In the genomic region with DNA sequence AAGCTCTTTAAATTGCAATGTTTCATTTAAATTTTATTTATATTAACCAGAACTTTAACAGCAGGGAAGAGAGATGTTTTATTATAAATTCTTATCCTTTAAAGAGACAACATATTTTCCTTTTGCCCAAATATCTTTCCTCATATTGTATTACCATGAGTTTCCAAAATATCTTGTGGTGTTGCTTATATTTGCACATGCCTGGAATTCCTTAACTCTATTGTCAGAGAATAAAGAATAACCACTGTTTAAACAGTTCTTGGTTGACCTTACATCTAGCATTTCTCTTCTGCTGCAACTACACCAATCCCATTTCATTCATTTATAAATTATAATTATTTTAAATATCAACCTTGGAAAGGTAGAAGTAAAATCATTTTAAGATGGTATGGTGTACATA, we compare ENCODE assay signal across 15 cellular contexts.
DNase-seq lines count a peak whose midpoint lies in the region; TF ChIP-seq lines count a peak whose summit lies in the region.
"Had no signal": no experiment of that assay in that cellular context is flagged by ENCODE, and none has a peak within 500 bp of the region (broad histone marks: within the 10 kb centered on the region; RNA-seq: fewer than 3 reads in every experiment).

No MANE protein-coding gene starts in this region.

- CTCF ChIA-PET in RWPE1 (lab: Yijun Ruan, JAX) = no interaction called here

- no peak overlapping the region for H3K27ac ChIP-seq in RWPE1
- H3K27ac ChIP-seq: breast epithelium, neural progenitor cell had no signal

- DNase-seq in GM03348 (ENCODE audit: low spot score) = peak; percentile 67
- peak; percentile 2 for DNase-seq in RWPE1 (ENCODE audit: low spot score)
- DNase-seq in fibroblast of gingiva (ENCODE audit: low read depth) = peak; percentile 67
- no peak for DNase-seq in NCI-H2107 treated with DMSO at 0.1 percent for 48 hours (lab: John Stamatoyannopoulos, UW; ENCODE audit: unreplicated experiment)
- DNase-seq in nucleus accumbens (lab: John Stamatoyannopoulos, UW) = no peak
- DNase-seq in stimulated activated CD4-positive, alpha-beta T cell treated with anti-CD3 and anti-CD28 coated beads, Interleukin-4, amount 100 ng/mL, for 24 hours = no peak
- no peak for DNase-seq in KBM-7
- DNase-seq: CD8-positive, alpha-beta memory T cell; NCI-H2029; NCI-H774; T1000 had no signal

- peaks cover 24% of the 10 kb centered on the region for H3K4me1 ChIP-seq in skeletal muscle satellite cell (ENCODE audit: control insufficient read depth, insufficient read depth, low read length)
- H3K4me1 ChIP-seq: breast epithelium had no signal

- peak overlapping the region; percentile 43 for H3K9ac ChIP-seq in skeletal muscle satellite cell (ENCODE audit: low read depth, low read length)
- H3K9ac ChIP-seq: neural progenitor cell had no signal

- in situ Hi-C loops in KBM-7 (cut with MboI; ENCODE audit: low pct_unique_long_range_greater_than_20kb, low sequenced_read_pairs) = no loop called here

- no peaks in the 10 kb centered on the region for H3K27me3 ChIP-seq in skeletal muscle satellite cell (ENCODE audit: control insufficient read depth, insufficient read depth, low read length)
- H3K27me3 ChIP-seq: breast epithelium, neural progenitor cell had no signal

- POLR2A ChIA-PET in RWPE1 (lab: Yijun Ruan, JAX; ENCODE audit: low non-redundant PET) = no interaction called here

- no peaks in the 10 kb centered on the region for H3K9me3 ChIP-seq in skeletal muscle satellite cell (replicated peaks; ENCODE audit: low read length)
- H3K9me3 ChIP-seq: breast epithelium had no signal

- H3K4me2 ChIP-seq in skeletal muscle satellite cell (ENCODE audit: low read length) = peak overlapping the region; percentile 30
- H3K4me2 ChIP-seq: neural progenitor cell had no signal

- no peak overlapping the region for H3K4me3 ChIP-seq in skeletal muscle satellite cell (ENCODE audit: low read length)
- H3K4me3 ChIP-seq: breast epithelium, lung, neural progenitor cell had no signal

- no peak for TF ChIP-seq CTCF in RWPE1 (conservative IDR thresholded peaks at IDR 0.05; ENCODE audit: low read depth)

- no peaks in the 10 kb centered on the region for H3K36me3 ChIP-seq in skeletal muscle satellite cell (ENCODE audit: insufficient read depth, low read length)
- H3K36me3 ChIP-seq: breast epithelium, neural progenitor cell had no signal

Comparison
In these comparisons a context has a peak if more than half of its experiments do, and no peak if none do; other contexts are left out.
1. DNase-seq: peak in GM03348 (single experiment), RWPE1 (single experiment) and fibroblast of gingiva (single experiment); none in NCI-H2107 treated with DMSO at 0.1 percent for 48 hours (single experiment), nucleus accumbens (0 of 56), stimulated activated CD4-positive, alpha-beta T cell treated with anti-CD3 and anti-CD28 coated beads, Interleukin-4, amount 100 ng/mL, for 24 hours (single experiment) and KBM-7 (single experiment).